Comparison of ENCODE assay signal across 8 cellular contexts in genomic region chr3:134483195-134483890, GRCh38. TPM values are rescaled to one million over a fixed set of nuclear protein-coding genes. Genes with fewer than 3 reads are reported as not detected.
A peak's percentile ranks its signal among the peaks of the same experiment; 100 is the strongest.
DNase-seq lines count a peak whose midpoint lies in the region; ATAC-seq and TF ChIP-seq lines count a peak whose summit lies in the region.

No MANE protein-coding gene starts in this region.

- peak overlapping the region; percentile 78; the same call in 1 of the 2 replicates for H3K4me2 ChIP-seq in PC-9

- H3K9me3 Mint-ChIP-seq in effector memory CD8-positive, alpha-beta T cell, result no peaks in the 10 kb centered on the region

- no peak for ATAC-seq in effector memory CD8-positive, alpha-beta T cell (replicated peaks)

- H3K9me2 ChIP-seq in PC-9 (ENCODE audit: insufficient read depth), result no peaks in the 10 kb centered on the region

- POLR2A ChIA-PET in PC-9 (lab: Charles Lee; ENCODE audit: unreplicated experiment), result interaction anchor here (0.6 to 0.8 kb wide), 2 partner anchors 181 to 1796 kb away, joined by 3 to 8 read pairs; no protein-coding TSS in a partner anchor

- H3K4me3 Mint-ChIP-seq in effector memory CD8-positive, alpha-beta T cell, result peak overlapping the region; percentile 98

- CTCF ChIA-PET in PC-9 (lab: Charles Lee), result interaction anchor here (0.9 kb wide), 1 partner anchor 175 kb away, joined by 3 read pairs; no protein-coding TSS in a partner anchor

- DNase-seq in ELR (ENCODE audit: low read depth) (peak; percentile 97), PC-9 (no peak), pulmonary artery endothelial cell (ENCODE audit: low read depth, low spot score) (peak; percentile 78), GOT3 (lab: John Stamatoyannopoulos, UW) (no peak), NCI-H1417 (lab: John Stamatoyannopoulos, UW) (no peak), NCI-H510A (lab: John Stamatoyannopoulos, UW) (no peak)
- no peak for DNase-seq in effector memory CD8-positive, alpha-beta T cell
- no peak for DNase-seq in stimulated activated CD4-positive, alpha-beta T cell treated with anti-CD3 and anti-CD28 coated beads, Interleukin-4, amount 100 ng/mL, for 24 hours

- peaks cover 37% of the 10 kb centered on the region for H3F3A ChIP-seq in PC-9 (ENCODE audit: insufficient read depth, low read depth)

- peaks cover 42% of the 10 kb centered on the region for H3K36me3 ChIP-seq in PC-9 (ENCODE audit: low read depth)

- H3K79me2 ChIP-seq in PC-9 (ENCODE audit: low read depth), result peaks cover 54% of the 10 kb centered on the region

- no peaks in the 10 kb centered on the region for H3K9me3 ChIP-seq in PC-9 (ENCODE audit: insufficient read depth, low read depth)

- H3K4me1 ChIP-seq in PC-9 (replicated peaks; ENCODE audit: insufficient read depth), result peaks cover 27% of the 10 kb centered on the region

- H3K36me3 Mint-ChIP-seq in effector memory CD8-positive, alpha-beta T cell (ENCODE audit: insufficient read depth), result peaks cover 27% of the 10 kb centered on the region

- H3K27me3 ChIP-seq in PC-9 (ENCODE audit: insufficient read depth, low read depth), result no peaks in the 10 kb centered on the region

- no peaks in the 10 kb centered on the region for H3K27me3 Mint-ChIP-seq in effector memory CD8-positive, alpha-beta T cell

- intact Hi-C loops in PC-9 (cut with micrococcal nuclease; ENCODE audit: unreplicated experiment), result no loop called here

- H3K27ac Mint-ChIP-seq in effector memory CD8-positive, alpha-beta T cell, result no peak overlapping the region

- H3K27ac ChIP-seq in PC-9, result no peak overlapping the region

- no peak for TF ChIP-seq CTCF in PC-9 (conservative IDR thresholded peaks at IDR 0.05)

- H2AFZ ChIP-seq in PC-9, result no peak overlapping the region

- no peaks in the 10 kb centered on the region for H4K20me1 ChIP-seq in PC-9 (ENCODE audit: insufficient read depth)

- H3K4me3 ChIP-seq in PC-9, result no peak overlapping the region

- H3K4me1 Mint-ChIP-seq in effector memory CD8-positive, alpha-beta T cell (ENCODE audit: low read depth in 2 of 2), result peaks cover 32 to 39% of the 10 kb centered on the region in 2 donors

- BruUV-seq in PC-9 (replicated peaks; lab: Mats Ljungman, UMichigan), result no TSS peak

RNA-seq across cellular contexts. Expression of gene ANAPC13, which starts 2.4 kb away (rescaled TPM):
- total RNA-seq in PC-9 (2021), result 52.7 and 61.8 TPM in 2 replicates
- total RNA-seq in pulmonary artery endothelial cell, result 46.4 and 65.2 TPM in 2 replicates

RNA-seq across cellular contexts. Expression of gene CEP63, which starts 2.5 kb away (rescaled TPM):
- total RNA-seq in PC-9 (2021), result 28.5 and 31.5 TPM in 2 replicates
- total RNA-seq in pulmonary artery endothelial cell, result 21.2 and 26.1 TPM in 2 replicates

Comparison
In these comparisons a context has a peak if more than half of its experiments do, and no peak if none do; other contexts are left out.
1. DNase-seq: peak in ELR (single experiment) and pulmonary artery endothelial cell (single experiment); none in PC-9 (0 of 2), effector memory CD8-positive, alpha-beta T cell (0 of 3), GOT3 (single experiment), NCI-H1417 (0 of 3), stimulated activated CD4-positive, alpha-beta T cell treated with anti-CD3 and anti-CD28 coated beads, Interleukin-4, amount 100 ng/mL, for 24 hours (single experiment) and NCI-H510A (single experiment).